In the genomic region with DNA sequence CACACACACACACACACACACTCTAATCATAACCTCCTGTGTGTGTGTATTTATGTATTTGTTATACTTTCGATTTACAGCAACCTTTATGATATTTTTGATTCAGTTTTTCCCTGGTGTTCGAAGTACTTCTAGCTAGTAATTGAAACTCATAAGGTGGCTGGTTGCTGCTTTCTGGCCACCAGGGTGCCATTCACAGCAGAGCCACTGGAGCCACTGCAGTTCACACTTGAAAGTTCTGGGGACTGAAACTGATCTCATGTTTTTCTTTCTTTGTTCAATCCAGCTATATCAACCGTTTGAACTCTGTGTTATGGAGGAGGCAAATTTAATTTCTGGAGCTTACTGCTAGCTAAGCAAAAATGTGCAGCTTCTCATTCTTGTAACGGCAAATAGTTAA, we compare ENCODE assay signal across 16 cellular contexts.
DNase-seq lines count a peak whose midpoint lies in the region; ATAC-seq and TF ChIP-seq lines count a peak whose summit lies in the region.
"Had no signal": no experiment of that assay in that cellular context is flagged by ENCODE, and none has a peak within 500 bp of the region (broad histone marks: within the 10 kb centered on the region; RNA-seq: fewer than 3 reads in every experiment).

No MANE protein-coding gene starts in this region.

- H3K4me1 ChIP-seq in GM23338 (ENCODE audit: insufficient read depth): no peaks in the 10 kb centered on the region
- H3K4me1 ChIP-seq: prostate gland had no signal

- no peaks in the 10 kb centered on the region for H3K27me3 Mint-ChIP-seq in GM23338 (ENCODE audit: insufficient read depth, low read depth, poor library complexity)
- H3K27me3 Mint-ChIP-seq: activated CD4-positive, alpha-beta T cell treated with anti-CD3 and anti-CD28 coated beads, Interleukin-2, amount 10 ng/mL, durations not matched to agents 24 days and 14 days had no signal

- no peak overlapping the region for H3K4me3 ChIP-seq in GM23338
- H3K4me3 ChIP-seq in choroid plexus epithelial cell (ENCODE audit: low read depth, low read length): peak overlapping the region; percentile 16
- H3K4me3 ChIP-seq in neural cell (ENCODE audit: low read length): no peak overlapping the region
- H3K4me3 ChIP-seq: prostate gland had no signal

- H3K27me3 ChIP-seq in GM23338 (ENCODE audit: insufficient read depth) (no peaks in the 10 kb centered on the region), neural cell (ENCODE audit: insufficient read depth, low read depth, low read length) (no peaks in the 10 kb centered on the region)

- H3F3A ChIP-seq in GM23338 (replicated peaks; ENCODE audit: low read depth) (no peaks in the 10 kb centered on the region), neural cell (ENCODE audit: insufficient read depth, low read length, poor library complexity, severe bottlenecking) (no peaks in the 10 kb centered on the region)

- H3K27ac ChIP-seq in GM23338 (ENCODE audit: low read depth) (no peak overlapping the region), neural cell (ENCODE audit: low read length) (no peak overlapping the region)
- H3K27ac ChIP-seq: prostate gland had no signal

- H3K9me2 ChIP-seq in GM23338 (ENCODE audit: insufficient read depth) (no peaks in the 10 kb centered on the region), neural cell (ENCODE audit: insufficient read depth, low read length) (no peaks in the 10 kb centered on the region)

- no peak overlapping the region for H3K27ac Mint-ChIP-seq in GM23338
- H3K27ac Mint-ChIP-seq: activated CD4-positive, alpha-beta T cell treated with anti-CD3 and anti-CD28 coated beads, Interleukin-2, amount 10 ng/mL, durations not matched to agents 24 days and 14 days; CD8-positive, alpha-beta T cell; T-helper 1 cell treated with Interleukin-12 subunit alpha and Interleukin-12 subunit beta and Interleukin-4 antibody, amounts not matched to agents 30 μg/mL and 1 μg/mL, for 36 hours had no signal

- peak; percentile 32 to 47 for TF ChIP-seq CTCF in GM23338 (conservative IDR thresholded peaks at IDR 0.05; ENCODE audit: low read depth in 2 of 2)
- TF ChIP-seq CTCF in choroid plexus epithelial cell (conservative IDR thresholded peaks at IDR 0.05; ENCODE audit: low read depth, low read length): peak; percentile 61
- peak; percentile 16 for TF ChIP-seq CTCF in neural cell (IDR thresholded peaks at IDR 0.05; ENCODE audit: poor library complexity, severe bottlenecking)

- H4K20me1 ChIP-seq in GM23338 (replicated peaks; ENCODE audit: insufficient read depth) (no peaks in the 10 kb centered on the region), neural cell (ENCODE audit: insufficient read depth) (no peaks in the 10 kb centered on the region)

- H3K9ac ChIP-seq in neural cell (ENCODE audit: low read length): no peak overlapping the region

- TF ChIP-seq EP300 in neural cell (conservative IDR thresholded peaks at IDR 0.05; ENCODE audit: poor library complexity, severe bottlenecking): no peak

- H3K9me3 ChIP-seq in neural cell (ENCODE audit: low read length): no peaks in the 10 kb centered on the region
- H3K9me3 ChIP-seq: prostate gland had no signal

- DNase-seq in GM23338 (ENCODE audit: low spot score) (peak; percentile 52), NAMALWA (ENCODE audit: low spot score) (peak; percentile 4), choroid plexus epithelial cell (ENCODE audit: low read depth) (peak; percentile 48), head of caudate nucleus (no peak), MV-4-11 (lab: John Stamatoyannopoulos, UW) (no peak)
- DNase-seq: activated CD4-positive, alpha-beta T cell treated with anti-CD3 and anti-CD28 coated beads, Interleukin-2, amount 10 ng/mL, durations not matched to agents 24 days and 14 days; activated T-cell treated with anti-CD3 and anti-CD28 coated beads, Interleukin-2, amount 50 U/mL, for 48 hours; CD8-positive, alpha-beta T cell; central memory CD4-positive, alpha-beta T cell; kidney glomerular epithelial cell; NCI-H2029 had no signal

- H3K79me2 ChIP-seq in GM23338 (replicated peaks; ENCODE audit: insufficient read depth) (no peaks in the 10 kb centered on the region), neural cell (replicated peaks; ENCODE audit: insufficient read depth, low read length) (no peaks in the 10 kb centered on the region)

- intact Hi-C loops in head of caudate nucleus (cut with DNase I): no loop called here

- no peaks in the 10 kb centered on the region for H3K36me3 ChIP-seq in GM23338 (ENCODE audit: insufficient read depth)
- no peaks in the 10 kb centered on the region for H3K36me3 ChIP-seq in neural cell (ENCODE audit: insufficient read depth, low read length)
- H3K36me3 ChIP-seq: prostate gland had no signal

- no peaks in the 10 kb centered on the region for H3K9me3 Mint-ChIP-seq in GM23338
- H3K9me3 Mint-ChIP-seq: activated CD4-positive, alpha-beta T cell treated with anti-CD3 and anti-CD28 coated beads, Interleukin-2, amount 10 ng/mL, durations not matched to agents 24 days and 14 days had no signal

- H2AFZ ChIP-seq in GM23338 (no peak overlapping the region), neural cell (ENCODE audit: low read depth, low read length) (no peak overlapping the region)

- H3K4me3 Mint-ChIP-seq in GM23338: no peak overlapping the region
- H3K4me3 Mint-ChIP-seq: activated CD4-positive, alpha-beta T cell treated with anti-CD3 and anti-CD28 coated beads, Interleukin-2, amount 10 ng/mL, durations not matched to agents 24 days and 14 days; CD8-positive, alpha-beta T cell; T-helper 1 cell treated with Interleukin-12 subunit alpha and Interleukin-12 subunit beta and Interleukin-4 antibody, amounts not matched to agents 30 μg/mL and 1 μg/mL, for 36 hours had no signal

- H3K36me3 Mint-ChIP-seq in GM23338 (ENCODE audit: low read depth): no peaks in the 10 kb centered on the region
- H3K36me3 Mint-ChIP-seq: CD8-positive, alpha-beta T cell had no signal

- H3K4me1 Mint-ChIP-seq in GM23338: peaks cover 3% of the 10 kb centered on the region; the same call in 1 of the 3 replicates
- H3K4me1 Mint-ChIP-seq: activated CD4-positive, alpha-beta T cell treated with anti-CD3 and anti-CD28 coated beads, Interleukin-2, amount 10 ng/mL, durations not matched to agents 24 days and 14 days had no signal

- ATAC-seq in GM23338: peak; percentile 64; the same call in 2 of the 3 replicates
- ATAC-seq in GM21576 (IDR thresholded peaks at IDR 0.05; ENCODE audit: unreplicated experiment): no peak
- no peak for ATAC-seq in GM18858 (IDR thresholded peaks at IDR 0.05; ENCODE audit: unreplicated experiment)
- ATAC-seq: CD8-positive, alpha-beta T cell had no signal

- TF ChIP-seq RAD21 in neural cell (conservative IDR thresholded peaks at IDR 0.05): peak; percentile 14

- no peak overlapping the region for H3K4me2 ChIP-seq in GM23338
- H3K4me2 ChIP-seq in neural cell (ENCODE audit: low read length): no peak overlapping the region

TF ChIP-seq in GM23338, 12 proteins besides CTCF, POLR2A, EP300 and RAD21 (continues in another document):
- TF ChIP-seq JUNB (IDR thresholded peaks at IDR 0.05; ENCODE audit: unreplicated experiment): no peak
- TF ChIP-seq ZNF114 (CRISPR knock-in tag; IDR thresholded peaks at IDR 0.05): no peak
- no peak for TF ChIP-seq ZNF331 (CRISPR knock-in tag; IDR thresholded peaks at IDR 0.05; ENCODE audit: low read depth)
- TF ChIP-seq EZH2phosphoT487 (IDR thresholded peaks at IDR 0.05; ENCODE audit: unreplicated experiment): no peak
- TF ChIP-seq CREB1 (CRISPR knock-in tag; IDR thresholded peaks at IDR 0.05; ENCODE audit: low read depth): no peak

TF ChIP-seq in neural cell, 6 proteins besides CTCF, POLR2A, EP300 and RAD21:
- TF ChIP-seq POLR2AphosphoS5 (IDR thresholded peaks at IDR 0.05): no peak

Comparison
In these comparisons a context has a peak if more than half of its experiments do, and no peak if none do; other contexts are left out.
1. DNase-seq: peak in GM23338 (single experiment), NAMALWA (single experiment) and choroid plexus epithelial cell (single experiment); none in head of caudate nucleus (0 of 42) and MV-4-11 (single experiment).
2. Peak in every context shown above with its lines, with median percentiles within 50 percentile points of each other: CTCF ChIP-seq.